1 cellular context compared by ENCODE assay signal in genomic region chr2:218962859-218963492, GRCh38.
TF ChIP-seq lines count a peak whose summit lies in the region.

No MANE protein-coding gene starts in this region.

TF ChIP-seq in HepG2, 621 proteins besides CTCF, POLR2A, EP300 and RAD21 (continued from another document and continues in another):
- TF ChIP-seq FOXJ3 (CRISPR knock-in tag; IDR thresholded peaks at IDR 0.05; ENCODE audit: borderline replicate concordance) (no peak), ZMYM3 (CRISPR knock-in tag; IDR thresholded peaks at IDR 0.05) (no peak), ZNF326 (CRISPR knock-in tag; IDR thresholded peaks at IDR 0.05; ENCODE audit: borderline replicate concordance) (no peak), GTF3A (CRISPR knock-in tag; conservative IDR thresholded peaks at IDR 0.05) (no peak), DZIP1 (CRISPR knock-in tag; IDR thresholded peaks at IDR 0.05) (peak; percentile 93), ZFP37 (CRISPR knock-in tag; IDR thresholded peaks at IDR 0.05; ENCODE audit: borderline replicate concordance) (peak; percentile 94), SAP130 (CRISPR knock-in tag; IDR thresholded peaks at IDR 0.05; ENCODE audit: low read depth) (peak; percentile 71), ZNF75D (CRISPR knock-in tag; IDR thresholded peaks at IDR 0.05; ENCODE audit: borderline replicate concordance) (no peak), ZNF713 (CRISPR knock-in tag; IDR thresholded peaks at IDR 0.05) (no peak), MAFG (CRISPR knock-in tag; IDR thresholded peaks at IDR 0.05) (no peak), TRAFD1 (CRISPR knock-in tag; IDR thresholded peaks at IDR 0.05; ENCODE audit: borderline replicate concordance) (no peak), TMF1 (CRISPR knock-in tag; IDR thresholded peaks at IDR 0.05; ENCODE audit: low read depth) (peak; percentile 96), SMAD3 (CRISPR knock-in tag; IDR thresholded peaks at IDR 0.05) (peak; percentile 94), ZNF768 (CRISPR knock-in tag; IDR thresholded peaks at IDR 0.05) (peak; percentile 74; the same call in 1 of the 2 replicates), ZNF441 (CRISPR knock-in tag; IDR thresholded peaks at IDR 0.05; ENCODE audit: borderline replicate concordance) (peak; percentile 96), AHDC1 (CRISPR knock-in tag; IDR thresholded peaks at IDR 0.05; ENCODE audit: borderline replicate concordance) (no peak), GATA4 (IDR thresholded peaks at IDR 0.05; ENCODE audit: borderline replicate concordance, low read depth) (no peak), HMGXB4 (CRISPR knock-in tag; IDR thresholded peaks at IDR 0.05; ENCODE audit: borderline replicate concordance in 1 of 2, low read depth in 1 of 2) (no peak; a peak in 1 of 4 replicates), MYC (CRISPR knock-in tag; IDR thresholded peaks at IDR 0.05; ENCODE audit: borderline replicate concordance) (peak; percentile 63; the same call in 1 of the 2 replicates)
- TF ChIP-seq, protein P1, sequence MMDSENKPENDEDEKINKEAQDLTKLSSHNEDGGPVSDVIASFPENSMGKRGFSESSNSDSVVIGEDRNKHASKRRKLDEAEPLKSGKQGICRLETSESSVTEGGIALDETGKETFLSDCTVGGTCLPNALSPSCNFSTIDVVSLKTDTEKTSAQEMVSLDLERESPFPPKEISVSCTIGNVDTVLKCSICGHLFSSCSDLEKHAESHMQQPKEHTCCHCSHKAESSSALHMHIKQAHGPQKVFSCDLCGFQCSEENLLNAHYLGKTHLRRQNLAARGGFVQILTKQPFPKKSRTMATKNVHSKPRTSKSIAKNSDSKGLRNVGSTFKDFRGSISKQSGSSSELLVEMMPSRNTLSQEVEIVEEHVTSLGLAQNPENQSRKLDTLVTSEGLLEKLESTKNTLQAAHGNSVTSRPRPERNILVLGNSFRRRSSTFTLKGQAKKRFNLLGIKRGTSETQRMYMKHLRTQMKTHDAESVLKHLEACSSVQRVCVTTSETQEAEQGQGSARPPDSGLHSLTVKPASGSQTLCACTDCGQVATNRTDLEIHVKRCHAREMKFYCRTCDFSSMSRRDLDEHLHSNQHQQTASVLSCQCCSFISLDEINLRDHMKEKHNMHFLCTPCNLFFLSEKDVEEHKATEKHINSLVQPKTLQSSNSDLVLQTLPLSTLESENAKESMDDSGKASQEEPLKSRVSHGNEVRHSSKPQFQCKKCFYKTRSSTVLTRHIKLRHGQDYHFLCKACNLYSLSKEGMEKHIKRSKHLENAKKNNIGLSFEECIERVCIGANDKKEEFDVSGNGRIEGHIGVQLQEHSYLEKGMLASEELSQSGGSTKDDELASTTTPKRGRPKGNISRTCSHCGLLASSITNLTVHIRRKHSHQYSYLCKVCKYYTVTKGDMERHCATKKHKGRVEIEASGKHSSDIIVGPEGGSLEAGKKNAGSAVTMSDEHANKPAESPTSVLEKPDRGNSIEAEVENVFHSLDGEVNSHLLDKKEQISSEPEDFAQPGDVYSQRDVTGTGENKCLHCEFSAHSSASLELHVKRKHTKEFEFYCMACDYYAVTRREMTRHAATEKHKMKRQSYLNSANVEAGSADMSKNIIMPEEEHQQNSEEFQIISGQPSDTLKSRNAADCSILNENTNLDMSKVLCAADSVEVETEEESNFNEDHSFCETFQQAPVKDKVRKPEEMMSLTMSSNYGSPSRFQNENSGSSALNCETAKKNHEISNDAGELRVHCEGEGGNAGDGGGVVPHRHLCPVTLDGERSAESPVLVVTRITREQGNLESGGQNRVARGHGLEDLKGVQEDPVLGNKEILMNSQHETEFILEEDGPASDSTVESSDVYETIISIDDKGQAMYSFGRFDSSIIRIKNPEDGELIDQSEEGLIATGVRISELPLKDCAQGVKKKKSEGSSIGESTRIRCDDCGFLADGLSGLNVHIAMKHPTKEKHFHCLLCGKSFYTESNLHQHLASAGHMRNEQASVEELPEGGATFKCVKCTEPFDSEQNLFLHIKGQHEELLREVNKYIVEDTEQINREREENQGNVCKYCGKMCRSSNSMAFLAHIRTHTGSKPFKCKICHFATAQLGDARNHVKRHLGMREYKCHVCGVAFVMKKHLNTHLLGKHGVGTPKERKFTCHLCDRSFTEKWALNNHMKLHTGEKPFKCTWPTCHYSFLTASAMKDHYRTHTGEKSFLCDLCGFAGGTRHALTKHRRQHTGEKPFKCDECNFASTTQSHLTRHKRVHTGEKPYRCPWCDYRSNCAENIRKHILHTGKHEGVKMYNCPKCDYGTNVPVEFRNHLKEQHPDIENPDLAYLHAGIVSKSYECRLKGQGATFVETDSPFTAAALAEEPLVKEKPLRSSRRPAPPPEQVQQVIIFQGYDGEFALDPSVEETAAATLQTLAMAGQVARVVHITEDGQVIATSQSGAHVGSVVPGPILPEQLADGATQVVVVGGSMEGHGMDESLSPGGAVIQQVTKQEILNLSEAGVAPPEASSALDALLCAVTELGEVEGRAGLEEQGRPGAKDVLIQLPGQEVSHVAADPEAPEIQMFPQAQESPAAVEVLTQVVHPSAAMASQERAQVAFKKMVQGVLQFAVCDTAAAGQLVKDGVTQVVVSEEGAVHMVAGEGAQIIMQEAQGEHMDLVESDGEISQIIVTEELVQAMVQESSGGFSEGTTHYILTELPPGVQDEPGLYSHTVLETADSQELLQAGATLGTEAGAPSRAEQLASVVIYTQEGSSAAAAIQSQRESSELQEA (CRISPR knock-in tag; IDR thresholded peaks at IDR 0.05; ENCODE audit: not compliant biosample characterization), result no peak
- TF ChIP-seq, protein P2, sequence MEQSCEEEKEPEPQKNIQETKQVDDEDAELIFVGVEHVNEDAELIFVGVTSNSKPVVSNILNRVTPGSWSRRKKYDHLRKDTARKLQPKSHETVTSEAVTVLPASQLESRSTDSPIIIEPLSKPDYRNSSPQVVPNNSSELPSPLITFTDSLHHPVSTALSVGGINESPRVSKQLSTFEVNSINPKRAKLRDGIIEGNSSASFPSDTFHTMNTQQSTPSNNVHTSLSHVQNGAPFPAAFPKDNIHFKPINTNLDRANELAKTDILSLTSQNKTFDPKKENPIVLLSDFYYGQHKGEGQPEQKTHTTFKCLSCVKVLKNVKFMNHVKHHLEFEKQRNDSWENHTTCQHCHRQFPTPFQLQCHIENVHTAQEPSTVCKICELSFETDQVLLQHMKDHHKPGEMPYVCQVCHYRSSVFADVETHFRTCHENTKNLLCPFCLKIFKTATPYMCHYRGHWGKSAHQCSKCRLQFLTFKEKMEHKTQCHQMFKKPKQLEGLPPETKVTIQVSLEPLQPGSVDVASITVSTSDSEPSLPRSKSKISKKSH (CRISPR knock-in tag; IDR thresholded peaks at IDR 0.05; ENCODE audit: borderline replicate concordance), result peak; percentile 96
- TF ChIP-seq, protein P3, sequence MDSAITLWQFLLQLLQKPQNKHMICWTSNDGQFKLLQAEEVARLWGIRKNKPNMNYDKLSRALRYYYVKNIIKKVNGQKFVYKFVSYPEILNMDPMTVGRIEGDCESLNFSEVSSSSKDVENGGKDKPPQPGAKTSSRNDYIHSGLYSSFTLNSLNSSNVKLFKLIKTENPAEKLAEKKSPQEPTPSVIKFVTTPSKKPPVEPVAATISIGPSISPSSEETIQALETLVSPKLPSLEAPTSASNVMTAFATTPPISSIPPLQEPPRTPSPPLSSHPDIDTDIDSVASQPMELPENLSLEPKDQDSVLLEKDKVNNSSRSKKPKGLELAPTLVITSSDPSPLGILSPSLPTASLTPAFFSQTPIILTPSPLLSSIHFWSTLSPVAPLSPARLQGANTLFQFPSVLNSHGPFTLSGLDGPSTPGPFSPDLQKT (CRISPR knock-in tag; IDR thresholded peaks at IDR 0.05; ENCODE audit: borderline replicate concordance), result peak; percentile 17; the same call in 1 of the 2 replicates
- TF ChIP-seq, protein P4, sequence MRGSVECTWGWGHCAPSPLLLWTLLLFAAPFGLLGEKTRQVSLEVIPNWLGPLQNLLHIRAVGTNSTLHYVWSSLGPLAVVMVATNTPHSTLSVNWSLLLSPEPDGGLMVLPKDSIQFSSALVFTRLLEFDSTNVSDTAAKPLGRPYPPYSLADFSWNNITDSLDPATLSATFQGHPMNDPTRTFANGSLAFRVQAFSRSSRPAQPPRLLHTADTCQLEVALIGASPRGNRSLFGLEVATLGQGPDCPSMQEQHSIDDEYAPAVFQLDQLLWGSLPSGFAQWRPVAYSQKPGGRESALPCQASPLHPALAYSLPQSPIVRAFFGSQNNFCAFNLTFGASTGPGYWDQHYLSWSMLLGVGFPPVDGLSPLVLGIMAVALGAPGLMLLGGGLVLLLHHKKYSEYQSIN (CRISPR knock-in tag; IDR thresholded peaks at IDR 0.05; ENCODE audit: borderline replicate concordance), result no peak
